In the genomic region with DNA sequence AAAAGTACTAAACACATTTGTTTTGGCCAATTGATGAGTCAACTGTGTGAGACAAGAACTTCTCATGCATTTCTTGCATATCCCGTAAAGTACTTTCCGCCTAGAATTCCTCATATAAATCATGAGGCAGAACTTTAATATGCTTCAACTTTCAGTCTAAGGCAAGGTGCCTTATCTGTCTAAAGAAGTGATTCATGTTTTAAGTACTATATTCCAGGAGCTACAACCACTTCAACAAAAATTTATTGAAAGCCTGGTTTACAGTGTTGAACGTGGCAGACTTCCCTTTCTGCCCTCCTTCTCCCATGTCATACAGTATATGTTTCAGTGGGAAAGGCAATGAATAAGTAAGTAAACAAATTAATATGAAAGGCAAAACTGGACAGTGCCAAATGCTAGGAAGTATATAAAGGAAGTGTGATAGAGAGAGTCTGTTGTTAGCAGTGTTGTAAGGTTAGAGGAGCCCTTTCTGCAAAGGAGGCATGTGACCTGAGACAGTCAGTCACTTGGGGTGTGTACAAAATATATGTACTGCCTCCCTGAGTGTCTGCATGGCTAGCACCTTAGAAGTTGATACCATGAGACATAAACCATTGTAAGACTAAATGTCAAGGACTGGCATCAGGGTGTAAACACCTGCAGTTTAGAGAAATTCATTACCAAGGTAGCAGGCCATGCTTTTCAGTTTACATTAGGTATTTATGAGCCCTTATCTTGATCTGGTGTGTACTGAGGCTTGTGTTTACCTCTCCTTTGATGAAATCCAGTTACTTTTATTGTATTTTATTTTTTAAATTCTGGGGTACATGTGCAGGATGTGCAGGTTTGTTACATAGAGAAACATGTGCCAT, we compare ENCODE assay signal across 21 cellular contexts.
DNase-seq lines count a peak whose midpoint lies in the region; ATAC-seq, FAIRE-seq and TF ChIP-seq lines count a peak whose summit lies in the region.
"Had no signal": no experiment of that assay in that cellular context is flagged by ENCODE, and none has a peak within 500 bp of the region (broad histone marks: within the 10 kb centered on the region; RNA-seq: fewer than 3 reads in every experiment).

No MANE protein-coding gene starts in this region.

- no peak overlapping the region for H3K4me3 ChIP-seq in keratinocyte (ENCODE audit: control insufficient read depth in 2 of 3, extremely low read depth in 1 of 3, insufficient read depth in 2 of 3, low read depth in 1 of 3, low read length in 3 of 3)
- H3K4me3 ChIP-seq: mucosa of descending colon, upper lobe of left lung had no signal

- H3K4me1 Mint-ChIP-seq in T-cell, result peaks cover 41 to 50% (median 43%) of the 10 kb centered on the region in 3 donors
- peaks cover 9% of the 10 kb centered on the region for H3K4me1 Mint-ChIP-seq in CD14-positive monocyte

- H3K36me3 Mint-ChIP-seq in T-cell (peaks cover 7% of the 10 kb centered on the region), CD14-positive monocyte (no peaks in the 10 kb centered on the region)

- TF ChIP-seq CTCF in C4-2B (conservative IDR thresholded peaks at IDR 0.05), result peak; percentile 14
- no peak for TF ChIP-seq CTCF in keratinocyte (optimal IDR thresholded peaks at IDR 0.05 in 1 of 3, IDR thresholded peaks at IDR 0.05 in 1 of 3, conservative IDR thresholded peaks at IDR 0.05 in 1 of 3; ENCODE audit: extremely low read depth in 1 of 3, insufficient read depth in 2 of 3, low read length in 3 of 3)
- no peak for TF ChIP-seq CTCF in CD14-positive monocyte (IDR thresholded peaks at IDR 0.05)

- H3K9me1 ChIP-seq in keratinocyte (ENCODE audit: control insufficient read depth, extremely low read depth, insufficient read depth, low read length), result no peaks in the 10 kb centered on the region

- no peaks in the 10 kb centered on the region for H3K27me3 ChIP-seq in keratinocyte (ENCODE audit: control insufficient read depth, extremely low read depth, insufficient read depth, low read length)
- H3K27me3 ChIP-seq: upper lobe of left lung had no signal

- H3K9me3 Mint-ChIP-seq in T-cell (peaks cover 0 to 6% (median 3%) of the 10 kb centered on the region in 3 donors), CD14-positive monocyte (peaks cover 0 to 4% (median 2%) of the 10 kb centered on the region in 7 donors)
- H3K9me3 Mint-ChIP-seq: HFFc6 had no signal

- peak overlapping the region; percentile 26 for H2AFZ ChIP-seq in keratinocyte (ENCODE audit: control insufficient read depth, low read length)

- no peak overlapping the region for H3K9ac ChIP-seq in keratinocyte (ENCODE audit: control insufficient read depth, extremely low read depth, insufficient read depth, low read length)

- no peaks in the 10 kb centered on the region for H3K36me3 ChIP-seq in keratinocyte (ENCODE audit: control insufficient read depth in 2 of 2, extremely low read depth in 1 of 2, insufficient read depth in 2 of 2, low read length in 2 of 2)
- H3K36me3 ChIP-seq: upper lobe of left lung had no signal

- H3K27ac ChIP-seq in C4-2B (peak overlapping the region; percentile 43; the same call in 1 of the 2 replicates), keratinocyte (ENCODE audit: control insufficient read depth, insufficient read depth, low read length) (no peak overlapping the region)
- H3K27ac ChIP-seq: HL-60, upper lobe of left lung had no signal

- no peak for FAIRE-seq in keratinocyte (lab: Jason Lieb, UNC)
- FAIRE-seq: small intestine had no signal

- POLR2A ChIA-PET in T-cell (lab: Charles Lee), result no interaction called here

- peak; percentile 38 for DNase-seq in H4 (ENCODE audit: low spot score)
- DNase-seq in T-cell, result no peak
- DNase-seq in keratinocyte (ENCODE audit: low read depth, low spot score), result no peak
- no peak for DNase-seq in CD14-positive monocyte (ENCODE audit: low spot score)
- DNase-seq in NCI-H524 (lab: John Stamatoyannopoulos, UW), result no peak
- DNase-seq: activated CD4-positive, alpha-beta T cell treated with anti-CD3 and anti-CD28 coated beads for 4 hours; activated naive CD8-positive, alpha-beta T cell treated with anti-CD3 and anti-CD28 coated beads, Interleukin-2, amount 50 U/mL, for 24 hours; activated T-cell treated with anti-CD3 and anti-CD28 coated beads, Interleukin-2, amount 50 U/mL, for 1 hour; DMS79; HFFc6; Karpas-422; mucosa of descending colon; NCI-H187 treated with DMSO at 0.1 percent for 48 hours; SHP77 treated with DMSO at 0.1 percent for 48 hours; small intestine; stimulated activated naive B cell treated with anti-CD40 and anti-IgM and Interleukin-4, amounts not matched to agents 10 μg/mL and 1 μg/mL and 100 μg/mL, for 72 hours; upper lobe of left lung had no signal

- ATAC-seq in T-cell (replicated peaks in 1 of 4) (peak; percentile 33 to 56 (median 48)), GM21423 (IDR thresholded peaks at IDR 0.05; ENCODE audit: unreplicated experiment) (no peak), GM18870 (IDR thresholded peaks at IDR 0.05; ENCODE audit: unreplicated experiment) (no peak)
- ATAC-seq: activated naive CD8-positive, alpha-beta T cell treated with anti-CD3 and anti-CD28 coated beads, Interleukin-2, amount 50 U/mL, for 24 hours; mucosa of descending colon; stimulated activated naive B cell treated with anti-CD40 and anti-IgM and Interleukin-4, amounts not matched to agents 10 μg/mL and 1 μg/mL and 100 μg/mL, for 72 hours had no signal

- intact Hi-C loops in CD14-positive monocyte (cut with micrococcal nuclease), result no loop called here

- dilution Hi-C loops in keratinocyte (cut with MboI; ENCODE audit: extremely low pct_ligation_motif_present, low sequenced_read_pairs), result no loop called here

- H3K27ac Mint-ChIP-seq in T-cell (peak overlapping the region; percentile 2 to 73), CD14-positive monocyte (no peak overlapping the region)
- H3K27ac Mint-ChIP-seq: activated naive CD8-positive, alpha-beta T cell treated with anti-CD3 and anti-CD28 coated beads, Interleukin-2, amount 50 U/mL, for 24 hours; HFFc6; stimulated activated naive B cell treated with anti-CD40 and anti-IgM and Interleukin-4, amounts not matched to agents 10 μg/mL and 1 μg/mL and 100 μg/mL, for 72 hours had no signal

- CTCF ChIA-PET in T-cell (lab: Charles Lee), result no interaction called here

- no peaks in the 10 kb centered on the region for H3K9me3 ChIP-seq in keratinocyte (ENCODE audit: control insufficient read depth, low read depth, low read length)
- H3K9me3 ChIP-seq: mucosa of descending colon, upper lobe of left lung had no signal

- H3K27me3 Mint-ChIP-seq in T-cell (no peaks in the 10 kb centered on the region), CD14-positive monocyte (ENCODE audit: low read depth in 3 of 3) (peaks cover 0 to 2% (median 0%) of the 10 kb centered on the region in 3 donors)
- H3K27me3 Mint-ChIP-seq: activated naive CD8-positive, alpha-beta T cell treated with anti-CD3 and anti-CD28 coated beads, Interleukin-2, amount 50 U/mL, for 24 hours; stimulated activated naive B cell treated with anti-CD40 and anti-IgM and Interleukin-4, amounts not matched to agents 10 μg/mL and 1 μg/mL and 100 μg/mL, for 72 hours had no signal

- no peaks in the 10 kb centered on the region for H3K79me2 ChIP-seq in keratinocyte (ENCODE audit: control insufficient read depth, insufficient read depth, low read length)

- H4K20me1 ChIP-seq in keratinocyte (ENCODE audit: control insufficient read depth, extremely low read depth, insufficient read depth, low read length), result no peaks in the 10 kb centered on the region

- H3K4me2 ChIP-seq in keratinocyte (ENCODE audit: control insufficient read depth, extremely low read depth, insufficient read depth, low read depth, low read length), result no peak overlapping the region

- H3K4me3 Mint-ChIP-seq in T-cell (no peak overlapping the region), CD14-positive monocyte (no peak overlapping the region)
- H3K4me3 Mint-ChIP-seq: activated naive CD8-positive, alpha-beta T cell treated with anti-CD3 and anti-CD28 coated beads, Interleukin-2, amount 50 U/mL, for 24 hours; HFFc6; stimulated activated naive B cell treated with anti-CD40 and anti-IgM and Interleukin-4, amounts not matched to agents 10 μg/mL and 1 μg/mL and 100 μg/mL, for 72 hours had no signal

- no peaks in the 10 kb centered on the region for H3K4me1 ChIP-seq in keratinocyte (ENCODE audit: control insufficient read depth, extremely low read depth, insufficient read depth, low read length)
- H3K4me1 ChIP-seq: upper lobe of left lung had no signal

Comparison
In these comparisons a context has a peak if more than half of its experiments do, and no peak if none do; other contexts are left out.
1. ATAC-seq: peak in T-cell (4 of 4); none in GM21423 (single experiment) and GM18870 (single experiment).
2. H3K27ac Mint-ChIP-seq: peak in T-cell (2 of 2); none in CD14-positive monocyte (0 of 7).